1 cellular context compared by ENCODE assay signal in the genomic region with DNA sequence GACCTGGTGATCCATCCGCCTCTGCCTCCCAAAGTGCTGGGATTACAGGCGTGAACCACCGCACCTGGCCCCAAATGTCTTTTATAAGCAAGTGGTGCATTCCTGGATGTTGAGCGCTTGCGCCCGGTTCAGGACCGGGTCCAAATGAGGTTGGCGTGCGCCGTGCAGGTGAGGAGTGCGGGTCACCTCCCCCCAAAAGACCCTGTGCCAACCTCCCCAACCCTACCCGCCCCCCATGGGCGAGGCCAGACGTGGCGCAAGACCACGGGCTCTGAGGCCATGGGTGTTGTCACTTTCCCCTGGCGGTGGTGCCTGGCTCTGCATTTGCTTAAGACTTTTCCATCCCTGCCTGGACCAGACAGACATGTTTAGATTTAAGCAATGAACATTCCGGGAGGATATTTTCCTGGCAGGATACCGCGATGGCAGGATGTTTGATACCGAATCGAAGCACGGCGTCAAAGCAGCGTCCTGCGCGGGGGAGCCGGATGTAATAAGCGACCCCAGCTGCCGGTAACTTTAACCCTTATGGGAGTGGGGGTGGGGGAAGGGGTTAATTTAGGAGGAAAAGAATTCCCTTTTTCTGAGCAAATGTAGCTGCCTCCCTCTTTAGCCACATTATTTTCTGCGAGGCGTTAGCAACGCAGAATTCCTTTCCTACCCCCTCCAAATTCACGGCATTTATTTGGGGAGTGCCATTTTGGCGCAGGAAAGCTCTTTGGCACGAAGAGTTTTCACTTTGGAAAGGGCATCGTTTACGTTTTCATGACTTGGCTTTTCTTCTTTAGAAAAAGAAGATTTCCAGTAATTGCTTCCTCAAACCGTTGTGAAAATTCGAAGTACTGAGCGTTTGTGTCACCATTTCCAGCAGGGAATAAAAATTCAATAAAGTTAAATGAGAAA.
TF ChIP-seq lines count a peak whose summit lies in the region.

No MANE protein-coding gene starts in this region.

TF ChIP-seq in K562, 482 proteins besides CTCF, POLR2A, EP300 and RAD21 (continued from another document and continues in another):
- TF ChIP-seq SP1 (CRISPR knock-in tag; IDR thresholded peaks at IDR 0.05) (peak; percentile 83; the same call in 1 of the 2 replicates), SOX6 (IDR thresholded peaks at IDR 0.05) (peak; percentile 15; the same call in 1 of the 2 replicates), NCOA2 (IDR thresholded peaks at IDR 0.05; ENCODE audit: partially characterized antibody in 2 of 2) (no peak), GABPB2 (CRISPR knock-in tag; conservative IDR thresholded peaks at IDR 0.05) (no peak), FOXA1 (IDR thresholded peaks at IDR 0.05; ENCODE audit: borderline replicate concordance) (no peak), RUNX1 (IDR thresholded peaks at IDR 0.05; ENCODE audit: low read depth) (no peak), MXI1 (IDR thresholded peaks at IDR 0.05; ENCODE audit: low read depth, low read length) (0 out of 2 replicates have a peak, but pooled peaks have one; percentile 11), ARID3A (IDR thresholded peaks at IDR 0.05; ENCODE audit: borderline replicate concordance, low read depth, low read length) (no peak), FOXK2 (conservative IDR thresholded peaks at IDR 0.05 in 1 of 2, IDR thresholded peaks at IDR 0.05 in 1 of 2; ENCODE audit: low read depth in 2 of 2) (peak; percentile 77 to 84), ZNF445 (CRISPR knock-in tag; IDR thresholded peaks at IDR 0.05; ENCODE audit: low read depth) (no peak), HNRNPK (IDR thresholded peaks at IDR 0.05; ENCODE audit: low read depth, low read length, poor library complexity, severe bottlenecking) (no peak), E2F6 (IDR thresholded peaks at IDR 0.05; ENCODE audit: borderline replicate concordance in 1 of 2, extremely low read depth in 1 of 2, insufficient read depth in 1 of 2, insufficient read length in 1 of 2, low read depth in 1 of 2, low read length in 1 of 2, poor library complexity in 1 of 2, severe bottlenecking in 1 of 2) (peak in 1 of 2 experiments; percentile 22), ZNF280B (CRISPR knock-in tag; IDR thresholded peaks at IDR 0.05) (no peak), NELFE (IDR thresholded peaks at IDR 0.05; ENCODE audit: insufficient read depth, insufficient read length) (no peak), ZNF146 (CRISPR knock-in tag; IDR thresholded peaks at IDR 0.05; ENCODE audit: unreplicated experiment) (no peak), ARID4B (CRISPR knock-in tag; IDR thresholded peaks at IDR 0.05) (no peak), SP2 (IDR thresholded peaks at IDR 0.05; ENCODE audit: extremely low read depth, low read depth, low read length, poor library complexity, severe bottlenecking) (no peak), ZNF586 (CRISPR knock-in tag; conservative IDR thresholded peaks at IDR 0.05) (no peak), FOXK1 (CRISPR knock-in tag; IDR thresholded peaks at IDR 0.05; ENCODE audit: borderline replicate concordance) (peak; percentile 84; the same call in 1 of the 2 replicates), ZNF707 (CRISPR knock-in tag; conservative IDR thresholded peaks at IDR 0.05) (no peak), CBX3 (IDR thresholded peaks at IDR 0.05; ENCODE audit: borderline replicate concordance in 1 of 2, low read length in 2 of 2) (peak in 1 of 2 experiments; percentile 71; a peak in 1 of 3 replicates), SRSF9 (IDR thresholded peaks at IDR 0.05; ENCODE audit: borderline replicate concordance, low read depth, low read length) (no peak), HMGN3 (IDR thresholded peaks at IDR 0.05; ENCODE audit: borderline replicate concordance, extremely low read depth, insufficient read length, low read depth, low read length) (peak; percentile 50), JUN (IDR thresholded peaks at IDR 0.05; ENCODE audit: borderline replicate concordance, low read depth, low read length) (peak; percentile 62; the same call in 1 of the 2 replicates), JUN (CRISPR knock-in tag; IDR thresholded peaks at IDR 0.05; ENCODE audit: borderline replicate concordance) (no peak), TFE3 (CRISPR knock-in tag; IDR thresholded peaks at IDR 0.05) (no peak), ATF3 (IDR thresholded peaks at IDR 0.05) (peak; percentile 46; the same call in 1 of the 2 replicates), ATF3 (CRISPR knock-in tag; conservative IDR thresholded peaks at IDR 0.05) (no peak), SMARCA5 (IDR thresholded peaks at IDR 0.05) (peak; percentile 3; the same call in 1 of the 2 replicates), UBTF (IDR thresholded peaks at IDR 0.05; ENCODE audit: borderline replicate concordance in 1 of 2, low read depth in 2 of 2, low read length in 2 of 2) (no peak), BDP1 (IDR thresholded peaks at IDR 0.05; ENCODE audit: insufficient read depth, insufficient read length) (no peak), KLF13 (tag; IDR thresholded peaks at IDR 0.05; ENCODE audit: borderline replicate concordance, low read depth) (no peak), ZNF644 (tag; IDR thresholded peaks at IDR 0.05; ENCODE audit: low read depth) (no peak), PHB (CRISPR knock-in tag; IDR thresholded peaks at IDR 0.05) (0 out of 2 replicates have a peak, but pooled peaks have one; percentile 72), THRAP3 (IDR thresholded peaks at IDR 0.05; ENCODE audit: borderline replicate concordance) (no peak)
- TF ChIP-seq, protein P1, sequence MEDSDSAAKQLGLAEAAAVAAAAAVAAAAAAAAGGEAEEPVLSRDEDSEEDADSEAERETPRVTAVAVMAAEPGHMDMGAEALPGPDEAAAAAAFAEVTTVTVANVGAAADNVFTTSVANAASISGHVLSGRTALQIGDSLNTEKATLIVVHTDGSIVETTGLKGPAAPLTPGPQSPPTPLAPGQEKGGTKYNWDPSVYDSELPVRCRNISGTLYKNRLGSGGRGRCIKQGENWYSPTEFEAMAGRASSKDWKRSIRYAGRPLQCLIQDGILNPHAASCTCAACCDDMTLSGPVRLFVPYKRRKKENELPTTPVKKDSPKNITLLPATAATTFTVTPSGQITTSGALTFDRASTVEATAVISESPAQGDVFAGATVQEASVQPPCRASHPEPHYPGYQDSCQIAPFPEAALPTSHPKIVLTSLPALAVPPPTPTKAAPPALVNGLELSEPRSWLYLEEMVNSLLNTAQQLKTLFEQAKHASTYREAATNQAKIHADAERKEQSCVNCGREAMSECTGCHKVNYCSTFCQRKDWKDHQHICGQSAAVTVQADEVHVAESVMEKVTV (CRISPR knock-in tag; IDR thresholded peaks at IDR 0.05) = peak; percentile 25; the same call in 1 of the 2 replicates
- TF ChIP-seq, protein P2, sequence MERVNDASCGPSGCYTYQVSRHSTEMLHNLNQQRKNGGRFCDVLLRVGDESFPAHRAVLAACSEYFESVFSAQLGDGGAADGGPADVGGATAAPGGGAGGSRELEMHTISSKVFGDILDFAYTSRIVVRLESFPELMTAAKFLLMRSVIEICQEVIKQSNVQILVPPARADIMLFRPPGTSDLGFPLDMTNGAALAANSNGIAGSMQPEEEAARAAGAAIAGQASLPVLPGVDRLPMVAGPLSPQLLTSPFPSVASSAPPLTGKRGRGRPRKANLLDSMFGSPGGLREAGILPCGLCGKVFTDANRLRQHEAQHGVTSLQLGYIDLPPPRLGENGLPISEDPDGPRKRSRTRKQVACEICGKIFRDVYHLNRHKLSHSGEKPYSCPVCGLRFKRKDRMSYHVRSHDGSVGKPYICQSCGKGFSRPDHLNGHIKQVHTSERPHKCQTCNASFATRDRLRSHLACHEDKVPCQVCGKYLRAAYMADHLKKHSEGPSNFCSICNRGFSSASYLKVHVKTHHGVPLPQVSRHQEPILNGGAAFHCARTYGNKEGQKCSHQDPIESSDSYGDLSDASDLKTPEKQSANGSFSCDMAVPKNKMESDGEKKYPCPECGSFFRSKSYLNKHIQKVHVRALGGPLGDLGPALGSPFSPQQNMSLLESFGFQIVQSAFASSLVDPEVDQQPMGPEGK (CRISPR knock-in tag; IDR thresholded peaks at IDR 0.05; ENCODE audit: borderline replicate concordance) = no peak
